12 cellular contexts compared by ENCODE assay signal in the genomic region with DNA sequence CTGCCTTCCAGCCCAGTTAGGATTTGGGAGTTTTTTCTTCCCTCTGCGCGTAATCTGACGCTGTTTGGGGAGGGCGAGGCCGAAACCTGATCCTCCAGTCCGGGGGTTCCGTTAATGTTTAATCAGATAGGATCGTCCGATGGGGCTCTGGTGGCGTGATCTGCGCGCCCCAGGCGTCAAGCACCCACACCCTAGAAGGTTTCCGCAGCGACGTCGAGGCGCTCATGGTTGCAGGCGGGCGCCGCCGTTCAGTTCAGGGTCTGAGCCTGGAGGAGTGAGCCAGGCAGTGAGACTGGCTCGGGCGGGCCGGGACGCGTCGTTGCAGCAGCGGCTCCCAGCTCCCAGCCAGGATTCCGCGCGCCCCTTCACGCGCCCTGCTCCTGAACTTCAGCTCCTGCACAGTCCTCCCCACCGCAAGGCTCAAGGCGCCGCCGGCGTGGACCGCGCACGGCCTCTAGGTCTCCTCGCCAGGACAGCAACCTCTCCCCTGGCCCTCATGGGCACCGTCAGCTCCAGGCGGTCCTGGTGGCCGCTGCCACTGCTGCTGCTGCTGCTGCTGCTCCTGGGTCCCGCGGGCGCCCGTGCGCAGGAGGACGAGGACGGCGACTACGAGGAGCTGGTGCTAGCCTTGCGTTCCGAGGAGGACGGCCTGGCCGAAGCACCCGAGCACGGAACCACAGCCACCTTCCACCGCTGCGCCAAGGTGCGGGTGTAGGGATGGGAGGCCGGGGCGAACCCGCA. TPM values are rescaled to one million over a fixed set of nuclear protein-coding genes. Genes with fewer than 3 reads are reported as not detected.
DNase-seq lines count a peak whose midpoint lies in the region; ATAC-seq, FAIRE-seq and TF ChIP-seq lines count a peak whose summit lies in the region.
"Had no signal": no experiment of that assay in that cellular context is flagged by ENCODE, and none has a peak within 500 bp of the region (broad histone marks: within the 10 kb centered on the region; RNA-seq: fewer than 3 reads in every experiment).

A gene (plus strand): TSS at position 207 of the 741 bp plus-strand sequence. CDS start 290 bp downstream, at position 497.

- ATAC-seq in HG03439 (IDR thresholded peaks at IDR 0.05; ENCODE audit: unreplicated experiment) (no peak), HG03039 (IDR thresholded peaks at IDR 0.05; ENCODE audit: unreplicated experiment) (no peak)

- H3K27me3 Mint-ChIP-seq in endodermal cell (ENCODE audit: insufficient read depth) (peaks cover 49% of the 10 kb centered on the region), mesothelial cell of epicardium (ENCODE audit: low read depth) (peaks cover 84% of the 10 kb centered on the region)

- H3K4me1 ChIP-seq in endodermal cell (ENCODE audit: control insufficient read depth, insufficient read depth, low read length): peaks cover 17% of the 10 kb centered on the region

- H3K27ac Mint-ChIP-seq in endodermal cell (peak within 1 kb of the TSS; percentile 90), mesothelial cell of epicardium (peak within 1 kb of the TSS; percentile 7)
- H3K27ac Mint-ChIP-seq: memory B cell had no signal

- H3K27me3 ChIP-seq in endodermal cell (ENCODE audit: control insufficient read depth, insufficient read depth, low read length, poor library complexity, severe bottlenecking): peaks cover 40% of the 10 kb centered on the region

- no peak within 1 kb of the TSS for H3K9ac ChIP-seq in endodermal cell (ENCODE audit: extremely low read depth, low read length, poor library complexity, severe bottlenecking)

- TF ChIP-seq CTCF in endodermal cell (conservative IDR thresholded peaks at IDR 0.05) (no peak), mesothelial cell of epicardium (IDR thresholded peaks at IDR 0.05; ENCODE audit: unreplicated experiment) (no peak)

- H3K27ac ChIP-seq in endodermal cell (ENCODE audit: low read depth, low read length): no peak within 1 kb of the TSS
- H3K27ac ChIP-seq: tibial artery had no signal

- WGBS in endodermal cell (ENCODE audit: insufficient coverage in 1 of 2, insufficient read length in 1 of 2), 2 experiments: 23 to 37% methylated on average over 48 to 67 of the region's 67 CpGs

- no peaks in the 10 kb centered on the region for H3K9me3 Mint-ChIP-seq in endodermal cell
- H3K9me3 Mint-ChIP-seq in mesothelial cell of epicardium: no peaks in the 10 kb centered on the region
- H3K9me3 Mint-ChIP-seq: memory B cell had no signal

- H3K36me3 ChIP-seq in endodermal cell (ENCODE audit: control insufficient read depth, insufficient read depth, low read length): no peaks in the 10 kb centered on the region
- H3K36me3 ChIP-seq: tibial artery had no signal

- peak within 1 kb of the TSS; percentile 77 for H3K4me3 Mint-ChIP-seq in endodermal cell
- H3K4me3 Mint-ChIP-seq in mesothelial cell of epicardium: peak within 1 kb of the TSS; percentile 71
- H3K4me3 Mint-ChIP-seq: memory B cell had no signal

- peaks cover 51% of the 10 kb centered on the region for H3K4me1 Mint-ChIP-seq in endodermal cell
- H3K4me1 Mint-ChIP-seq in mesothelial cell of epicardium: peaks cover 17% of the 10 kb centered on the region

- peak; percentile 50 for DNase-seq in AG08395 (ENCODE audit: low spot score)
- peak; percentile 18 for DNase-seq in NCI-H1105 treated with DMSO at 0.1 percent for 48 hours (lab: John Stamatoyannopoulos, UW)
- DNase-seq in endodermal cell: peak; percentile 90
- peak; percentile 49 to 79 for DNase-seq in mesothelial cell of epicardium (ENCODE audit: low spot score in 2 of 2, unreplicated experiment in 2 of 2)
- no peak for DNase-seq in GM12891 (ENCODE audit: insufficient read length, low spot score)
- no peak for DNase-seq in Kasumi-1 (lab: John Stamatoyannopoulos, UW)
- DNase-seq: activated CD4-positive, alpha-beta T cell treated with anti-CD3 and anti-CD28 coated beads for 1 hour had no signal

- no peaks in the 10 kb centered on the region for H3K9me3 ChIP-seq in endodermal cell (ENCODE audit: control insufficient read depth, low read length)
- H3K9me3 ChIP-seq: tibial artery had no signal

- FAIRE-seq in GM12891 (lab: Jason Lieb, UNC): no peak
- FAIRE-seq: G401.6 had no signal

- H3K36me3 Mint-ChIP-seq in endodermal cell (ENCODE audit: low read depth) (peaks cover 22% of the 10 kb centered on the region), mesothelial cell of epicardium (no peaks in the 10 kb centered on the region)
- H3K36me3 Mint-ChIP-seq: memory B cell had no signal

- peak within 1 kb of the TSS; percentile 72 for H3K4me3 ChIP-seq in endodermal cell (ENCODE audit: low read length)

- TF ChIP-seq POLR2A in GM12891 (IDR thresholded peaks at IDR 0.05; ENCODE audit: low read depth, low read length): no peak

TF ChIP-seq in GM12891, 5 proteins besides CTCF, POLR2A, EP300 and RAD21:
- TF ChIP-seq POLR2AphosphoS5 (IDR thresholded peaks at IDR 0.05; ENCODE audit: low read depth, low read length) (no peak), SPI1 (IDR thresholded peaks at IDR 0.05; ENCODE audit: low read depth, low read length) (no peak), PAX5 (IDR thresholded peaks at IDR 0.05; ENCODE audit: insufficient read depth, low read length, severe bottlenecking) (no peak)

RNA-seq across cellular contexts. Expression of the gene that starts here (rescaled TPM):
- total RNA-seq in endodermal cell: 10 to 100 TPM; 26.1 to 59.9 TPM
- polyA plus RNA-seq in endodermal cell (2013, experiment 1 of 2): 19.1 TPM
- polyA plus RNA-seq in endodermal cell (2013, experiment 2 of 2): 20.2 TPM
- total RNA-seq in mesothelial cell of epicardium: 1.4 to 1.6 TPM (median 1.6 TPM) in 3 replicates
- not detected for polyA plus RNA-seq in GM12891 (2012; ENCODE audit: low read depth, missing spikeins)

Comparison
In these comparisons a context has a peak if more than half of its experiments do, and no peak if none do; other contexts are left out.
1. RNA of the gene that starts here (total RNA-seq): 26.1 to 59.9 TPM in endodermal cell; 1.4 to 1.6 TPM in mesothelial cell of epicardium; every median in the first group is over 10 times any median in the second.
2. DNase-seq: peak in AG08395 (single experiment), NCI-H1105 treated with DMSO at 0.1 percent for 48 hours (single experiment), endodermal cell (single experiment) and mesothelial cell of epicardium (2 of 2); none in GM12891 (single experiment) and Kasumi-1 (0 of 2).